14 cellular contexts compared by ENCODE assay signal in genomic region chr4:38921151-38921550, GRCh38. TPM values are rescaled to one million over a fixed set of nuclear protein-coding genes. Genes with fewer than 3 reads are reported as not detected.
DNase-seq lines count a peak whose midpoint lies in the region; ATAC-seq and TF ChIP-seq lines count a peak whose summit lies in the region.
"Had no signal": no experiment of that assay in that cellular context is flagged by ENCODE, and none has a peak within 500 bp of the region (broad histone marks: within the 10 kb centered on the region; RNA-seq: fewer than 3 reads in every experiment).

No MANE protein-coding gene starts in this region.

- H3K9me3 ChIP-seq in adipocyte (ENCODE audit: control insufficient read depth, low read length) (no peaks in the 10 kb centered on the region), sigmoid colon (no peaks in the 10 kb centered on the region)
- H3K9me3 ChIP-seq: A549, BE2C had no signal

- H3K27ac ChIP-seq in HL-60 (replicated peaks) (peak overlapping the region; percentile 29), sigmoid colon (peak overlapping the region in 3 of 4 donors; percentile 73 to 89 (median 88))
- H3K27ac ChIP-seq: A549, C4-2B had no signal

- no peak overlapping the region for H3K4me3 ChIP-seq in HL-60 (replicated peaks; ENCODE audit: insufficient read depth, low read length)
- no peak overlapping the region for H3K4me3 ChIP-seq in adipocyte (ENCODE audit: low read length)
- H3K4me3 ChIP-seq in sigmoid colon = no peak overlapping the region
- H3K4me3 ChIP-seq: A549 had no signal

- no peak for ATAC-seq in GM21529 (IDR thresholded peaks at IDR 0.05; ENCODE audit: unreplicated experiment)
- ATAC-seq: A549, HepG2 had no signal

- H3K36me3 ChIP-seq in adipocyte (ENCODE audit: control insufficient read depth, insufficient read depth, low read length, severe bottlenecking) = peaks cover 94% of the 10 kb centered on the region
- H3K36me3 ChIP-seq in sigmoid colon = peaks cover 4 to 48% (median 19%) of the 10 kb centered on the region in 4 donors
- H3K36me3 ChIP-seq: BE2C had no signal

- no peaks in the 10 kb centered on the region for H3K27me3 ChIP-seq in HL-60 (ENCODE audit: insufficient read depth, poor library complexity, severe bottlenecking)
- H3K27me3 ChIP-seq in adipocyte (replicated peaks; ENCODE audit: control insufficient read depth, insufficient read depth, low read length) = no peaks in the 10 kb centered on the region
- H3K27me3 ChIP-seq in sigmoid colon = no peaks in the 10 kb centered on the region
- H3K27me3 ChIP-seq: BE2C had no signal

- H3K9ac ChIP-seq in adipocyte (ENCODE audit: low read length) = no peak overlapping the region

- 92 to 98% methylated on average over 3 of the region's 3 CpGs for WGBS in sigmoid colon, 2 donors

- no peaks in the 10 kb centered on the region for H3K4me1 ChIP-seq in adipocyte (ENCODE audit: control insufficient read depth, insufficient read depth, low read length)
- peaks cover 0 to 58% (median 37%) of the 10 kb centered on the region in 4 donors for H3K4me1 ChIP-seq in sigmoid colon
- H3K4me1 ChIP-seq: A549 had no signal

- intact Hi-C loops in sigmoid colon (cut with DNase I) = no loop called here

- no peak for TF ChIP-seq CTCF in HL-60 (IDR thresholded peaks at IDR 0.05; ENCODE audit: insufficient read depth, low read length)
- TF ChIP-seq CTCF in sigmoid colon (IDR thresholded peaks at IDR 0.05) = no peak

- TF ChIP-seq EP300 in sigmoid colon (IDR thresholded peaks at IDR 0.05) = no peak

- no peak for TF ChIP-seq POLR2A in sigmoid colon (IDR thresholded peaks at IDR 0.05)

- DNase-seq in HL-60 (ENCODE audit: low read depth in 1 of 2, low spot score in 1 of 2) = peak in 1 of 2 experiments; percentile 54
- peak; percentile 4 for DNase-seq in adipocyte (ENCODE audit: low read depth)
- peak; percentile 27 for DNase-seq in iris pigment epithelial cell (ENCODE audit: low read depth)
- no peak for DNase-seq in sigmoid colon
- no peak for DNase-seq in HuH-7 (ENCODE audit: low spot score)
- DNase-seq: BE2C; CD4-positive, alpha-beta memory T cell; GF-D8; GOT3; H9 had no signal

RNA-seq across cellular contexts. Expression of gene FAM114A1, which starts 53.5 kb away (rescaled TPM):
- 100 to 1,000 TPM; 120 to 189 (median 134) TPM for total RNA-seq in sigmoid colon
- 10 to 100 TPM; 24.7 to 49.5 (median 46.2) TPM for polyA plus RNA-seq in sigmoid colon

Comparison
In these comparisons a context has a peak if more than half of its experiments do, and no peak if none do; other contexts are left out.
1. DNase-seq: peak in adipocyte (single experiment) and iris pigment epithelial cell (single experiment); none in sigmoid colon (single experiment) and HuH-7 (single experiment).